ENCODE assay signal across 21 cellular contexts in genomic region chr4:10729366-10729765, GRCh38. TPM values are rescaled to one million over a fixed set of nuclear protein-coding genes. Genes with fewer than 3 reads are reported as not detected.
DNase-seq lines count a peak whose midpoint lies in the region; ATAC-seq, FAIRE-seq and TF ChIP-seq lines count a peak whose summit lies in the region.
"Had no signal": no experiment of that assay in that cellular context is flagged by ENCODE, and none has a peak within 500 bp of the region (broad histone marks: within the 10 kb centered on the region; RNA-seq: fewer than 3 reads in every experiment).

No MANE protein-coding gene starts in this region.

- FAIRE-seq in GM12891 (lab: Jason Lieb, UNC) (peak; percentile 68), GM12878 (lab: Jason Lieb, UNC) (no peak), frontal cortex (lab: Jason Lieb, UNC) (no peak)
- FAIRE-seq: A204.1, D721Med, H1, HepG2, HTR-8/SVneo had no signal

- RAD21 ChIA-PET in GM12878 (lab: Charles Lee; ENCODE audit: unreplicated experiment) = no interaction called here

- BruUV-seq in GM12878 (replicated peaks; lab: Mats Ljungman, UMichigan) = no TSS peak

- 43% methylated on average over 2 of the region's 2 CpGs for WGBS in GM12878 (ENCODE audit: insufficient coverage, insufficient replicate concordance, low lambda C conversion rate, missing lambda C conversion rate)

- POLR2A ChIA-PET in GM12878 (lab: Charles Lee) = interaction anchor here (0.6 kb wide), 1 partner anchor 64 kb away, joined by 4 read pairs; no protein-coding TSS in a partner anchor

- ATAC-seq in activated naive CD4-positive, alpha-beta T cell treated with anti-CD3 and anti-CD28 coated beads, Interleukin-2, amount 50 U/mL, for 72 hours = no peak
- peak; percentile 16 for ATAC-seq in activated T-helper 17 cell treated with anti-CD3 and anti-CD28 coated beads, Interleukin-2, amount 50 U/mL, for 72 hours (replicated peaks)
- ATAC-seq in GM12878 (peak; percentile 2; the same call in 2 of the 3 replicates), GM21390 (IDR thresholded peaks at IDR 0.05; ENCODE audit: unreplicated experiment) (no peak), sciatic nerve (no peak)
- ATAC-seq: CD8-positive, alpha-beta T cell; HepG2 had no signal

- no peak for TF ChIP-seq CTCF in GM12878 (IDR thresholded peaks at IDR 0.05 in 2 of 3, conservative IDR thresholded peaks at IDR 0.05 in 1 of 3; ENCODE audit: control insufficient read depth in 2 of 3, extremely low read depth in 1 of 3, insufficient read depth in 1 of 3, low read depth in 3 of 3, low read length in 3 of 3)

- H3K4me1 Mint-ChIP-seq in activated naive CD4-positive, alpha-beta T cell treated with anti-CD3 and anti-CD28 coated beads for 36 hours (ENCODE audit: low read depth) = peaks cover 37% of the 10 kb centered on the region
- peaks cover 7% of the 10 kb centered on the region for H3K4me1 Mint-ChIP-seq in activated T-helper 17 cell treated with anti-CD3 and anti-CD28 coated beads, Interleukin-2, amount 50 U/mL, for 72 hours

- H4K20me1 ChIP-seq in GM12878 (ENCODE audit: control insufficient read depth, insufficient read depth) = no peaks in the 10 kb centered on the region

- no peaks in the 10 kb centered on the region for H3K27me3 Mint-ChIP-seq in activated naive CD4-positive, alpha-beta T cell treated with anti-CD3 and anti-CD28 coated beads for 36 hours (ENCODE audit: low read depth)
- H3K27me3 Mint-ChIP-seq in activated T-helper 17 cell treated with anti-CD3 and anti-CD28 coated beads, Interleukin-2, amount 50 U/mL, for 72 hours = peaks cover 3% of the 10 kb centered on the region

- no peak for TF ChIP-seq POLR2A in GM12891 (IDR thresholded peaks at IDR 0.05; ENCODE audit: low read depth, low read length)
- no peak for TF ChIP-seq POLR2A in GM12878 (IDR thresholded peaks at IDR 0.05; ENCODE audit: low read depth, low read length)

- no peaks in the 10 kb centered on the region for H3K36me3 ChIP-seq in GM12878 (ENCODE audit: control insufficient read depth in 2 of 2, insufficient read depth in 2 of 2, low read length in 1 of 2)
- H3K36me3 ChIP-seq: BE2C, HAP-1 had no signal

- H3K27me3 ChIP-seq in GM12878 (replicated peaks in 1 of 2; ENCODE audit: control insufficient read depth in 2 of 2, insufficient read depth in 2 of 2, low read length in 1 of 2) = no peaks in the 10 kb centered on the region
- H3K27me3 ChIP-seq: BE2C had no signal

- H3K9ac ChIP-seq in GM12878 (ENCODE audit: control insufficient read depth, insufficient read depth, low read length) = no peak overlapping the region

- CTCF ChIA-PET in activated naive CD4-positive, alpha-beta T cell treated with anti-CD3 and anti-CD28 coated beads for 36 hours (lab: Charles Lee) = no interaction called here
- CTCF ChIA-PET in GM12878 (lab: Yijun Ruan, JAX) = no interaction called here

- SMC1A ChIA-PET in GM12878 (lab: Charles Lee; ENCODE audit: uncharacterized antibody, unreplicated experiment) = interaction anchor here (1.9 kb wide), 2 partner anchors 12 to 55 kb away, joined by 5 to 17 read pairs; no protein-coding TSS in a partner anchor

- H3K4me3 ChIP-seq in GM12878 = no peak overlapping the region
- H3K4me3 ChIP-seq: HAP-1 had no signal

- intact Hi-C loops in activated naive CD4-positive, alpha-beta T cell treated with anti-CD3 and anti-CD28 coated beads for 36 hours (cut with micrococcal nuclease) = no loop called here
- intact Hi-C loops in GM12878 (cut with micrococcal nuclease; ENCODE audit: unreplicated experiment) = no loop called here
- intact Hi-C loops in sciatic nerve (cut with DNase I) = no loop called here

- H3K4me2 ChIP-seq in GM12878 (ENCODE audit: control insufficient read depth, insufficient read depth) = peak overlapping the region; percentile 77; the same call in 1 of the 2 replicates

- H3K4me3 Mint-ChIP-seq in activated naive CD4-positive, alpha-beta T cell treated with anti-CD3 and anti-CD28 coated beads for 36 hours = no peak overlapping the region
- no peak overlapping the region for H3K4me3 Mint-ChIP-seq in activated T-helper 17 cell treated with anti-CD3 and anti-CD28 coated beads, Interleukin-2, amount 50 U/mL, for 72 hours
- H3K4me3 Mint-ChIP-seq: CD8-positive, alpha-beta T cell had no signal

- DNase-seq in activated naive CD4-positive, alpha-beta T cell treated with anti-CD3 and anti-CD28 coated beads, Interleukin-2, amount 50 U/mL, for 72 hours (ENCODE audit: low spot score in 2 of 2) = no peak
- no peak for DNase-seq in activated naive CD4-positive, alpha-beta T cell treated with anti-CD3 and anti-CD28 coated beads for 36 hours
- DNase-seq in GM12891 (ENCODE audit: insufficient read length, low spot score) (no peak), GM12878 (ENCODE audit: low read depth, low spot score) (no peak), frontal cortex (ENCODE audit: low spot score in 2 of 2) (no peak), sciatic nerve (ENCODE audit: low spot score) (no peak)
- DNase-seq: BE2C; CD8-positive, alpha-beta T cell; COR-L47; DMS153; DMS79 treated with DMSO at 0.1 percent for 48 hours; GDM1 had no signal

- no peaks in the 10 kb centered on the region; the same call in 2 of the 3 replicates for H3K9me3 ChIP-seq in GM12878 (replicated peaks; ENCODE audit: control insufficient read depth, insufficient read depth, low read length)
- H3K9me3 ChIP-seq: BE2C, HAP-1 had no signal

- in situ Hi-C loops in GM12878 (cut with MboI) = no loop called here

- H3K4me1 ChIP-seq in GM12878 (ENCODE audit: control insufficient read depth, insufficient read depth, low read length) = peaks cover 61% of the 10 kb centered on the region
- H3K4me1 ChIP-seq: BE2C, HAP-1 had no signal

- peak overlapping the region; percentile 56 to 80 for H3K27ac Mint-ChIP-seq in activated naive CD4-positive, alpha-beta T cell treated with anti-CD3 and anti-CD28 coated beads, Interleukin-2, amount 50 U/mL, for 72 hours
- no peak overlapping the region for H3K27ac Mint-ChIP-seq in activated naive CD4-positive, alpha-beta T cell treated with anti-CD3 and anti-CD28 coated beads for 36 hours
- no peak overlapping the region for H3K27ac Mint-ChIP-seq in activated T-helper 17 cell treated with anti-CD3 and anti-CD28 coated beads, Interleukin-2, amount 50 U/mL, for 72 hours
- H3K27ac Mint-ChIP-seq: CD8-positive, alpha-beta T cell had no signal

- H3K27ac ChIP-seq in GM12878 (ENCODE audit: control insufficient read depth, insufficient read depth) = peak overlapping the region; percentile 89
- H3K27ac ChIP-seq: C4-2B had no signal

- H3K9me3 Mint-ChIP-seq in activated naive CD4-positive, alpha-beta T cell treated with anti-CD3 and anti-CD28 coated beads, Interleukin-2, amount 50 U/mL, for 72 hours = peaks cover 5% of the 10 kb centered on the region in 2 donors
- no peaks in the 10 kb centered on the region for H3K9me3 Mint-ChIP-seq in activated naive CD4-positive, alpha-beta T cell treated with anti-CD3 and anti-CD28 coated beads for 36 hours
- peaks cover 3% of the 10 kb centered on the region for H3K9me3 Mint-ChIP-seq in activated T-helper 17 cell treated with anti-CD3 and anti-CD28 coated beads, Interleukin-2, amount 50 U/mL, for 72 hours
- H3K9me3 Mint-ChIP-seq: CD8-positive, alpha-beta T cell had no signal

- TF ChIP-seq RAD21 in GM12878 (IDR thresholded peaks at IDR 0.05; ENCODE audit: insufficient read depth, low read depth, low read length) = no peak

- TF ChIP-seq EP300 in GM12878 (IDR thresholded peaks at IDR 0.05; ENCODE audit: borderline replicate concordance in 1 of 2, control insufficient read depth in 1 of 2, low read depth in 2 of 2, low read length in 2 of 2) = no peak

- H3K79me2 ChIP-seq in GM12878 (ENCODE audit: control insufficient read depth, insufficient read depth, low read length) = no peaks in the 10 kb centered on the region

- H3K36me3 Mint-ChIP-seq in activated naive CD4-positive, alpha-beta T cell treated with anti-CD3 and anti-CD28 coated beads, Interleukin-2, amount 50 U/mL, for 72 hours = peaks cover 0 to 9% of the 10 kb centered on the region in 2 donors
- no peaks in the 10 kb centered on the region for H3K36me3 Mint-ChIP-seq in activated naive CD4-positive, alpha-beta T cell treated with anti-CD3 and anti-CD28 coated beads for 36 hours (ENCODE audit: low read depth)
- H3K36me3 Mint-ChIP-seq in activated T-helper 17 cell treated with anti-CD3 and anti-CD28 coated beads, Interleukin-2, amount 50 U/mL, for 72 hours (ENCODE audit: low read depth) = no peaks in the 10 kb centered on the region
- H3K36me3 Mint-ChIP-seq: CD8-positive, alpha-beta T cell had no signal

- no peak overlapping the region for H2AFZ ChIP-seq in GM12878 (ENCODE audit: control insufficient read depth, low read depth, low read length)

TF ChIP-seq in GM12891, 5 proteins besides CTCF, POLR2A, EP300 and RAD21 (continues in another document):
- TF ChIP-seq POLR2AphosphoS5 (IDR thresholded peaks at IDR 0.05; ENCODE audit: low read depth, low read length) = no peak
- no peak for TF ChIP-seq PAX5 (IDR thresholded peaks at IDR 0.05; ENCODE audit: insufficient read depth, low read length, severe bottlenecking)

RNA-seq across cellular contexts. Expression of gene CLNK, which starts 44.8 kb away (rescaled TPM):
- under 1 TPM in 1 of 2 donors, not detected in 1; 0.39 TPM for total RNA-seq in activated naive CD4-positive, alpha-beta T cell treated with anti-CD3 and anti-CD28 coated beads, Interleukin-2, amount 50 U/mL, for 72 hours
- total RNA-seq in activated naive CD4-positive, alpha-beta T cell treated with anti-CD3 and anti-CD28 coated beads for 36 hours = not detected
- polyA plus RNA-seq in GM12891 (2012; ENCODE audit: low read depth, missing spikeins) = 3.5 TPM
- not detected for total RNA-seq in activated T-helper 17 cell treated with anti-CD3 and anti-CD28 coated beads, Interleukin-2, amount 50 U/mL, for 72 hours
- 19.6 and 20.8 TPM in 2 replicates for total RNA-seq in GM12878 (2013; cell fraction: nucleolus; rRNA removed)
- 2.1 and 2.2 TPM in 2 replicates for total RNA-seq in GM12878 (2014; rRNA removed)
- total RNA-seq in GM12878 (2014; rRNA removed; fragmentation: Illumina TruSeq; extraction: Trizol) = 2.3 and 2.8 TPM in 2 replicates
- total RNA-seq in GM12878 (2021) = 2.5 and 2.8 TPM in 2 replicates
- 0.91 TPM for polyA plus RNA-seq in GM12878 (2011; ENCODE audit: low read depth)
- polyA plus RNA-seq in GM12878 (2011; rRNA removed) = 14.3 and 19.3 TPM in 2 replicates
- polyA plus RNA-seq in GM12878 (2011; cell fraction: cytosol; rRNA removed) = 5.8 and 6.3 TPM in 2 replicates
- 16.8 and 20.7 TPM in 2 replicates for polyA plus RNA-seq in GM12878 (2011; cell fraction: nucleus; rRNA removed)
- 1.4 and 1.9 TPM in 2 replicates for polyA plus RNA-seq in GM12878 (2012)
- 2.9 and 3.1 TPM in 2 replicates for polyA plus RNA-seq in GM12878 (2014; fragmentation: Illumina TruSeq; extraction: Trizol)
- polyA plus RNA-seq in GM12878 (2014; fragmentation: Nextera tagmentation; extraction: Ambion mirVana) = 1 to 10 TPM; 2.1 to 2.6 TPM
- 2.8 and 3.2 TPM in 2 replicates for polyA plus RNA-seq in GM12878 (2014; rRNA removed)
- 1 to 10 TPM; 2.1 to 3.0 TPM for polyA plus RNA-seq in GM12878 (2016; fragmentation: Nextera tagmentation; extraction: Ambion mirVana)
- 13.6 and 16.8 TPM in 2 replicates for polyA minus RNA-seq in GM12878 (2011; rRNA and poly(A)+ RNA removed)
- polyA minus RNA-seq in GM12878 (2011; cell fraction: cytosol; rRNA and poly(A)+ RNA removed) = 1.6 and 4.1 TPM in 2 replicates
- 14.6 and 15.8 TPM in 2 replicates for polyA minus RNA-seq in GM12878 (2011; cell fraction: nucleus; rRNA and poly(A)+ RNA removed)
- not detected for total RNA-seq in frontal cortex
- total RNA-seq in sciatic nerve = not detected
- total RNA-seq: CD8-positive, alpha-beta T cell; H1; HepG2 had no signal
- polyA plus RNA-seq: H1, HepG2 had no signal

Comparison
In these comparisons a context has a peak if more than half of its experiments do, and no peak if none do; other contexts are left out.
1. H3K27ac Mint-ChIP-seq: peak in activated naive CD4-positive, alpha-beta T cell treated with anti-CD3 and anti-CD28 coated beads, Interleukin-2, amount 50 U/mL, for 72 hours (2 of 2); none in activated naive CD4-positive, alpha-beta T cell treated with anti-CD3 and anti-CD28 coated beads for 36 hours (single experiment) and activated T-helper 17 cell treated with anti-CD3 and anti-CD28 coated beads, Interleukin-2, amount 50 U/mL, for 72 hours (single experiment).
2. ATAC-seq: peak in activated T-helper 17 cell treated with anti-CD3 and anti-CD28 coated beads, Interleukin-2, amount 50 U/mL, for 72 hours (single experiment) and GM12878 (single experiment); none in activated naive CD4-positive, alpha-beta T cell treated with anti-CD3 and anti-CD28 coated beads, Interleukin-2, amount 50 U/mL, for 72 hours (0 of 2), GM21390 (single experiment) and sciatic nerve (single experiment).